In the genomic region with DNA sequence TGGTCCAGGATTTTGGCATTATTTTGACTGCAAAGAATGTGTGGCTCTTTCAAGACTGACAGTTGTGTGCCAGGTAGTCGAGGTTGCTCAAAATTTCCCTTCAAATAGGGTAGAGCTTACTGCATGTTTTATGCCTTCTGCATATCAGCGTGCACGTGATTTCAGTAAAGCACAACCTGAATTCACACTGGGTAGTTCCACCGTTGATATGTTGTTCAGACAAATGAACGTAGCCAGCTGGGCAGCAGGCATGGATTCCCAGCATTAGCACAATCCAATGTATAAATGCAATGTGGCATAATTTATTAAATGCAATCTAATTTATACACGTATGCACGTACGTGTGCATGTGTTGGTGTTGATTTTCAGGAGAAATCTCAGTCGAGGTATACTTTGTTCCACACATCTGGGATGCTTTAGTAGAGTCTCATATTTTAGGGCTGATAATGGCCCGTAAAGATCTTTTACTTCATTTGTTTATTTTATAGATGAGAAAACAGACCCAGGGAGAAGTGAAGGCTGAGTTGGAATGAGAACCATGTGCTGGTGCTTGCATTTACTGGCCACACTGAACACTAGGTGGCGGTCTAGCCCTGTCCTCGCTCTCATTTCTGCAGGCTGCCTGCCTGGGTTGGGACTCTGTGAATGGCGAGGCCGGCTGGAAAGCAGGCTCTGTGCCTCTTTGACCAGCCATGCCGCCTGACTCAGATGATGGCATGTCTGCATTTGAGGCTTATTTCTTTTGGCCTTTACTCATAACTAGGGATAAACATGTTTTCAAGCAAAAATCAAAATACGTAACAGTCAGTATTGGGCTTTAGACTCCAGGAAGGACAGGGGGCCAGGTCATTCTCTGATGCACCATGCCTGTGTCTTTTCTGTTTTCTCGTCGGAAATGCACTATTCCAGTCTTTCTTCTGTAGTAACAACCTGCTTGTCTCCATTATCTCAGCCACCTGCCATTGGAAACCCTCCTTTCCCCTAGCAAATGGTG, we compare ENCODE assay signal across 8 cellular contexts.
A peak's percentile ranks its signal among the peaks of the same experiment; 100 is the strongest.
DNase-seq lines count a peak whose midpoint lies in the region; ATAC-seq and TF ChIP-seq lines count a peak whose summit lies in the region.

No MANE protein-coding gene starts in this region.

- intact Hi-C loops in activated CD4-positive, alpha-beta T cell treated with anti-CD3 and anti-CD28 coated beads, Interleukin-2, amount 10 ng/mL, durations not matched to agents 24 days and 14 days (cut with micrococcal nuclease), result no loop called here

- no peaks in the 10 kb centered on the region for H3K27me3 Mint-ChIP-seq in activated CD4-positive, alpha-beta T cell treated with anti-CD3 and anti-CD28 coated beads, Interleukin-2, amount 10 ng/mL, durations not matched to agents 24 days and 14 days

- peaks cover 10% of the 10 kb centered on the region for H3K9me3 Mint-ChIP-seq in activated CD4-positive, alpha-beta T cell treated with anti-CD3 and anti-CD28 coated beads, Interleukin-2, amount 10 ng/mL, durations not matched to agents 24 days and 14 days
- H3K9me3 Mint-ChIP-seq in stimulated activated effector memory CD8-positive, alpha-beta T cell treated with anti-CD3 and anti-CD28 coated beads, Interleukin-12 subunit alpha, Interleukin-12 subunit beta, amount 100 ng/mL, for 72 hours, result no peaks in the 10 kb centered on the region

- CTCF ChIA-PET in AG04449 (lab: Yijun Ruan, JAX), result interaction anchor here (1.0 to 2.5 kb wide), 4 partner anchors 11 to 141 kb away, joined by 3 to 10 read pairs (median 8); no protein-coding TSS in a partner anchor

- no peaks in the 10 kb centered on the region for H3K4me1 Mint-ChIP-seq in activated CD4-positive, alpha-beta T cell treated with anti-CD3 and anti-CD28 coated beads, Interleukin-2, amount 10 ng/mL, durations not matched to agents 24 days and 14 days
- H3K4me1 Mint-ChIP-seq in stimulated activated effector memory CD8-positive, alpha-beta T cell treated with anti-CD3 and anti-CD28 coated beads, Interleukin-12 subunit alpha, Interleukin-12 subunit beta, amount 100 ng/mL, for 72 hours, result peaks cover 6% of the 10 kb centered on the region

- H3K27ac Mint-ChIP-seq in activated CD4-positive, alpha-beta T cell treated with anti-CD3 and anti-CD28 coated beads, Interleukin-2, amount 10 ng/mL, durations not matched to agents 24 days and 14 days, result no peak overlapping the region
- no peak overlapping the region for H3K27ac Mint-ChIP-seq in stimulated activated effector memory CD8-positive, alpha-beta T cell treated with anti-CD3 and anti-CD28 coated beads, Interleukin-12 subunit alpha, Interleukin-12 subunit beta, amount 100 ng/mL, for 72 hours

- H3K4me3 Mint-ChIP-seq in activated CD4-positive, alpha-beta T cell treated with anti-CD3 and anti-CD28 coated beads, Interleukin-2, amount 10 ng/mL, durations not matched to agents 24 days and 14 days, result no peak overlapping the region
- H3K4me3 Mint-ChIP-seq in stimulated activated effector memory CD8-positive, alpha-beta T cell treated with anti-CD3 and anti-CD28 coated beads, Interleukin-12 subunit alpha, Interleukin-12 subunit beta, amount 100 ng/mL, for 72 hours, result no peak overlapping the region

- no peak for DNase-seq in AG04449 (ENCODE audit: low read depth, low spot score)
- DNase-seq in NCI-H2171 treated with DMSO at 0.1 percent for 48 hours (lab: John Stamatoyannopoulos, UW), result peak; percentile 67
- peak; percentile 78 for DNase-seq in activated CD4-positive, alpha-beta T cell treated with anti-CD3 and anti-CD28 coated beads, Interleukin-2, amount 10 ng/mL, durations not matched to agents 24 days and 14 days
- peak; percentile 75 for DNase-seq in ecto neural progenitor cell (ENCODE audit: low spot score)
- DNase-seq in medulla oblongata (ENCODE audit: extremely low spot score), result peak; percentile 90
- DNase-seq in stimulated activated effector memory CD8-positive, alpha-beta T cell treated with anti-CD3 and anti-CD28 coated beads, Interleukin-12 subunit alpha, Interleukin-12 subunit beta, amount 100 ng/mL, for 72 hours (ENCODE audit: low spot score in 2 of 2), result peak; percentile 21 to 60

- TF ChIP-seq CTCF in AG04449 (IDR thresholded peaks at IDR 0.05; ENCODE audit: insufficient read depth, low read length, missing control alignments), result peak; percentile 86

- peaks cover 44% of the 10 kb centered on the region for H3K36me3 Mint-ChIP-seq in activated CD4-positive, alpha-beta T cell treated with anti-CD3 and anti-CD28 coated beads, Interleukin-2, amount 10 ng/mL, durations not matched to agents 24 days and 14 days (ENCODE audit: low read depth)
- peaks cover 42% of the 10 kb centered on the region for H3K36me3 Mint-ChIP-seq in stimulated activated effector memory CD8-positive, alpha-beta T cell treated with anti-CD3 and anti-CD28 coated beads, Interleukin-12 subunit alpha, Interleukin-12 subunit beta, amount 100 ng/mL, for 72 hours

- ATAC-seq in GM18499 (IDR thresholded peaks at IDR 0.05; ENCODE audit: insufficient read depth, unreplicated experiment), result peak; percentile 83
- ATAC-seq in HG02885 (IDR thresholded peaks at IDR 0.05; ENCODE audit: poor library complexity, unreplicated experiment), result peak; percentile 95
- ATAC-seq in stimulated activated effector memory CD8-positive, alpha-beta T cell treated with anti-CD3 and anti-CD28 coated beads, Interleukin-12 subunit alpha, Interleukin-12 subunit beta, amount 100 ng/mL, for 72 hours, result peak; percentile 69

- H3K4me3 ChIP-seq in AG04449 (ENCODE audit: low read depth, low read length), result no peak overlapping the region

- POLR2A ChIA-PET in AG04449 (lab: Yijun Ruan, JAX), result no interaction called here
